In genomic region chr14:44956866-44957265, GRCh38 we compare ENCODE assay signal across 1 cellular context.
TF ChIP-seq lines count a peak whose summit lies in the region.

No MANE protein-coding gene starts in this region.

TF ChIP-seq in HepG2, 621 proteins besides CTCF, POLR2A, EP300 and RAD21 (continued from another document):
- TF ChIP-seq ZNF121 (CRISPR knock-in tag; IDR thresholded peaks at IDR 0.05) = 0 out of 2 replicates have a peak, but pooled peaks have one; percentile 37
- peak; percentile 60; the same call in 1 of the 2 replicates for TF ChIP-seq ZNF770 (CRISPR knock-in tag; IDR thresholded peaks at IDR 0.05)
